ENCODE assay signal across 1 cellular context in the genomic region with DNA sequence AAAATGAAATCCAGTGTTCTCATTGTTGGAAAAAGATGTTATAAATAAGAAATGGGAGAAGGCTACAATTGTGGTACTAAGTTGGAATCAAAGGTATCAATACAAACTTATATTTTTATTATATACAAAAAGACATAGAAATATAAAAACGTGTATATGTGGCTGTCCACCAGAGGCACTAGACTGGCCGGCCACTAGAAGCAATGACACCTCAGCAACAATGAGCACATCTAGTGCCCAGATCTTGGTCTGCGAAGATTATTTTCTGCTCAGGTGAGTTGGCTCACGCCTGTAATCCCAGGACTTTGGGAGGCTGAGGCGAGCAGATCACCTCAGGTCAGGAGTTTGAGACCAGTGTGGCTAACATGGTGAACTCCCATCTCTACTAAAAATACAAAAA.
TF ChIP-seq lines count a peak whose summit lies in the region.

No MANE protein-coding gene starts in this region.

TF ChIP-seq in GM12878, 131 proteins besides CTCF, POLR2A, EP300 and RAD21:
- TF ChIP-seq ZNF207 (IDR thresholded peaks at IDR 0.05; ENCODE audit: borderline replicate concordance) (no peak), MEF2B (IDR thresholded peaks at IDR 0.05; ENCODE audit: partially characterized antibody, poor library complexity, severe bottlenecking) (no peak), CHD2 (IDR thresholded peaks at IDR 0.05; ENCODE audit: borderline replicate concordance, low read depth, low read length) (no peak), CBFB (IDR thresholded peaks at IDR 0.05; ENCODE audit: low read depth) (no peak), SIN3A (IDR thresholded peaks at IDR 0.05; ENCODE audit: low read depth, low read length) (no peak), FOS (IDR thresholded peaks at IDR 0.05; ENCODE audit: borderline replicate concordance, extremely low read depth, insufficient read length) (no peak), JUND (IDR thresholded peaks at IDR 0.05; ENCODE audit: low read depth, low read length) (no peak), EED (IDR thresholded peaks at IDR 0.05; ENCODE audit: low read depth) (no peak), SP1 (IDR thresholded peaks at IDR 0.05; ENCODE audit: low read depth, low read length) (no peak), JUNB (IDR thresholded peaks at IDR 0.05) (no peak), POU2F2 (IDR thresholded peaks at IDR 0.05; ENCODE audit: borderline replicate concordance, low read depth, low read length) (no peak), TBL1XR1 (IDR thresholded peaks at IDR 0.05; ENCODE audit: low read depth, low read length) (no peak), KDM1A (IDR thresholded peaks at IDR 0.05; ENCODE audit: borderline replicate concordance) (no peak)
- TF ChIP-seq, protein P1, sequence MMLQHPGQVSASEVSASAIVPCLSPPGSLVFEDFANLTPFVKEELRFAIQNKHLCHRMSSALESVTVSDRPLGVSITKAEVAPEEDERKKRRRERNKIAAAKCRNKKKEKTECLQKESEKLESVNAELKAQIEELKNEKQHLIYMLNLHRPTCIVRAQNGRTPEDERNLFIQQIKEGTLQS (IDR thresholded peaks at IDR 0.05; ENCODE audit: borderline replicate concordance, extremely low read depth, low read depth, low read length): no peak
- TF ChIP-seq, protein P2, sequence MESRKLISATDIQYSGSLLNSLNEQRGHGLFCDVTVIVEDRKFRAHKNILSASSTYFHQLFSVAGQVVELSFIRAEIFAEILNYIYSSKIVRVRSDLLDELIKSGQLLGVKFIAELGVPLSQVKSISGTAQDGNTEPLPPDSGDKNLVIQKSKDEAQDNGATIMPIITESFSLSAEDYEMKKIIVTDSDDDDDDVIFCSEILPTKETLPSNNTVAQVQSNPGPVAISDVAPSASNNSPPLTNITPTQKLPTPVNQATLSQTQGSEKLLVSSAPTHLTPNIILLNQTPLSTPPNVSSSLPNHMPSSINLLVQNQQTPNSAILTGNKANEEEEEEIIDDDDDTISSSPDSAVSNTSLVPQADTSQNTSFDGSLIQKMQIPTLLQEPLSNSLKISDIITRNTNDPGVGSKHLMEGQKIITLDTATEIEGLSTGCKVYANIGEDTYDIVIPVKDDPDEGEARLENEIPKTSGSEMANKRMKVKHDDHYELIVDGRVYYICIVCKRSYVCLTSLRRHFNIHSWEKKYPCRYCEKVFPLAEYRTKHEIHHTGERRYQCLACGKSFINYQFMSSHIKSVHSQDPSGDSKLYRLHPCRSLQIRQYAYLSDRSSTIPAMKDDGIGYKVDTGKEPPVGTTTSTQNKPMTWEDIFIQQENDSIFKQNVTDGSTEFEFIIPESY (IDR thresholded peaks at IDR 0.05): no peak
- TF ChIP-seq, protein P3, sequence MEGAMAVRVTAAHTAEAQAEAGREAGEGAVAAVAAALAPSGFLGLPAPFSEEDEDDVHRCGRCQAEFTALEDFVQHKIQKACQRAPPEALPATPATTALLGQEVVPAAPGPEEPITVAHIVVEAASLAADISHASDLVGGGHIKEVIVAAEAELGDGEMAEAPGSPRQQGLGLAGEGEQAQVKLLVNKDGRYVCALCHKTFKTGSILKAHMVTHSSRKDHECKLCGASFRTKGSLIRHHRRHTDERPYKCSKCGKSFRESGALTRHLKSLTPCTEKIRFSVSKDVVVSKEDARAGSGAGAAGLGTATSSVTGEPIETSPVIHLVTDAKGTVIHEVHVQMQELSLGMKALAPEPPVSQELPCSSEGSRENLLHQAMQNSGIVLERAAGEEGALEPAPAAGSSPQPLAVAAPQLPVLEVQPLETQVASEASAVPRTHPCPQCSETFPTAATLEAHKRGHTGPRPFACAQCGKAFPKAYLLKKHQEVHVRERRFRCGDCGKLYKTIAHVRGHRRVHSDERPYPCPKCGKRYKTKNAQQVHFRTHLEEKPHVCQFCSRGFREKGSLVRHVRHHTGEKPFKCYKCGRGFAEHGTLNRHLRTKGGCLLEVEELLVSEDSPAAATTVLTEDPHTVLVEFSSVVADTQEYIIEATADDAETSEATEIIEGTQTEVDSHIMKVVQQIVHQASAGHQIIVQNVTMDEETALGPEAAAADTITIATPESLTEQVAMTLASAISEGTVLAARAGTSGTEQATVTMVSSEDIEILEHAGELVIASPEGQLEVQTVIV (IDR thresholded peaks at IDR 0.05; ENCODE audit: borderline replicate concordance, partially characterized antibody): no peak
- TF ChIP-seq, protein P4, sequence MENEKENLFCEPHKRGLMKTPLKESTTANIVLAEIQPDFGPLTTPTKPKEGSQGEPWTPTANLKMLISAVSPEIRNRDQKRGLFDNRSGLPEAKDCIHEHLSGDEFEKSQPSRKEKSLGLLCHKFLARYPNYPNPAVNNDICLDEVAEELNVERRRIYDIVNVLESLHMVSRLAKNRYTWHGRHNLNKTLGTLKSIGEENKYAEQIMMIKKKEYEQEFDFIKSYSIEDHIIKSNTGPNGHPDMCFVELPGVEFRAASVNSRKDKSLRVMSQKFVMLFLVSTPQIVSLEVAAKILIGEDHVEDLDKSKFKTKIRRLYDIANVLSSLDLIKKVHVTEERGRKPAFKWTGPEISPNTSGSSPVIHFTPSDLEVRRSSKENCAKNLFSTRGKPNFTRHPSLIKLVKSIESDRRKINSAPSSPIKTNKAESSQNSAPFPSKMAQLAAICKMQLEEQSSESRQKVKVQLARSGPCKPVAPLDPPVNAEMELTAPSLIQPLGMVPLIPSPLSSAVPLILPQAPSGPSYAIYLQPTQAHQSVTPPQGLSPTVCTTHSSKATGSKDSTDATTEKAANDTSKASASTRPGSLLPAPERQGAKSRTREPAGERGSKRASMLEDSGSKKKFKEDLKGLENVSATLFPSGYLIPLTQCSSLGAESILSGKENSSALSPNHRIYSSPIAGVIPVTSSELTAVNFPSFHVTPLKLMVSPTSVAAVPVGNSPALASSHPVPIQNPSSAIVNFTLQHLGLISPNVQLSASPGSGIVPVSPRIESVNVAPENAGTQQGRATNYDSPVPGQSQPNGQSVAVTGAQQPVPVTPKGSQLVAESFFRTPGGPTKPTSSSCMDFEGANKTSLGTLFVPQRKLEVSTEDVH (IDR thresholded peaks at IDR 0.05; ENCODE audit: low read depth, partially characterized antibody): no peak
- TF ChIP-seq, protein P5, sequence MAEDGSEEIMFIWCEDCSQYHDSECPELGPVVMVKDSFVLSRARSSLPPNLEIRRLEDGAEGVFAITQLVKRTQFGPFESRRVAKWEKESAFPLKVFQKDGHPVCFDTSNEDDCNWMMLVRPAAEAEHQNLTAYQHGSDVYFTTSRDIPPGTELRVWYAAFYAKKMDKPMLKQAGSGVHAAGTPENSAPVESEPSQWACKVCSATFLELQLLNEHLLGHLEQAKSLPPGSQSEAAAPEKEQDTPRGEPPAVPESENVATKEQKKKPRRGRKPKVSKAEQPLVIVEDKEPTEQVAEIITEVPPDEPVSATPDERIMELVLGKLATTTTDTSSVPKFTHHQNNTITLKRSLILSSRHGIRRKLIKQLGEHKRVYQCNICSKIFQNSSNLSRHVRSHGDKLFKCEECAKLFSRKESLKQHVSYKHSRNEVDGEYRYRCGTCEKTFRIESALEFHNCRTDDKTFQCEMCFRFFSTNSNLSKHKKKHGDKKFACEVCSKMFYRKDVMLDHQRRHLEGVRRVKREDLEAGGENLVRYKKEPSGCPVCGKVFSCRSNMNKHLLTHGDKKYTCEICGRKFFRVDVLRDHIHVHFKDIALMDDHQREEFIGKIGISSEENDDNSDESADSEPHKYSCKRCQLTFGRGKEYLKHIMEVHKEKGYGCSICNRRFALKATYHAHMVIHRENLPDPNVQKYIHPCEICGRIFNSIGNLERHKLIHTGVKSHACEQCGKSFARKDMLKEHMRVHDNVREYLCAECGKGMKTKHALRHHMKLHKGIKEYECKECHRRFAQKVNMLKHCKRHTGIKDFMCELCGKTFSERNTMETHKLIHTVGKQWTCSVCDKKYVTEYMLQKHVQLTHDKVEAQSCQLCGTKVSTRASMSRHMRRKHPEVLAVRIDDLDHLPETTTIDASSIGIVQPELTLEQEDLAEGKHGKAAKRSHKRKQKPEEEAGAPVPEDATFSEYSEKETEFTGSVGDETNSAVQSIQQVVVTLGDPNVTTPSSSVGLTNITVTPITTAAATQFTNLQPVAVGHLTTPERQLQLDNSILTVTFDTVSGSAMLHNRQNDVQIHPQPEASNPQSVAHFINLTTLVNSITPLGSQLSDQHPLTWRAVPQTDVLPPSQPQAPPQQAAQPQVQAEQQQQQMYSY (CRISPR knock-in tag; IDR thresholded peaks at IDR 0.05): no peak
